In genomic region chr20:50112512-50113419, GRCh38 we compare ENCODE assay signal across 8 cellular contexts. TPM values are rescaled to one million over a fixed set of nuclear protein-coding genes. Genes with fewer than 3 reads are reported as not detected.
DNase-seq lines count a peak whose midpoint lies in the region; ATAC-seq and TF ChIP-seq lines count a peak whose summit lies in the region.

TSS of gene UBE2V1 (minus strand) at chr20:50113150. CDS start at chr20:50113128, 22 bp downstream.

- POLR2A ChIA-PET in GM10248 (lab: Yijun Ruan, JAX): no interaction called here

- WGBS in aorta, 2 donors: 0 to 1% methylated on average over 44 to 70 of the region's 70 CpGs

- H3K27me3 ChIP-seq in aorta (ENCODE audit: control insufficient read depth in 1 of 2, insufficient read depth in 2 of 2, low read length in 1 of 2): no peaks in the 10 kb centered on the region

- H3K4me1 ChIP-seq in aorta (ENCODE audit: control insufficient read depth in 1 of 2, insufficient read depth in 2 of 2, low read length in 2 of 2): peaks cover 0 to 8% of the 10 kb centered on the region in 2 donors

- intact Hi-C loops in aorta (cut with DNase I): no loop called here

- ATAC-seq in HG02840 (IDR thresholded peaks at IDR 0.05; ENCODE audit: low FRiP score, unreplicated experiment) (peak; percentile 40), aorta (ENCODE audit: low FRiP score) (peak; percentile 91)

- in situ Hi-C loops in astrocyte of the cerebellum (cut with HindIII; ENCODE audit: low sequenced_read_pairs): no loop called here

- CTCF ChIA-PET in GM10248 (lab: Yijun Ruan, JAX): interaction anchor here (0.9 to 3.1 kb wide), 9 partner anchors 9 to 148 kb away, joined by 3 to 18 read pairs (median 5); partner anchors contain the start of gene PEDS1

- no peaks in the 10 kb centered on the region for H3K9me3 ChIP-seq in aorta (ENCODE audit: control insufficient read depth, low read length)

- H3K4me3 ChIP-seq in astrocyte of the cerebellum (ENCODE audit: low read depth, low read length) (peak within 1 kb of the TSS; percentile 91), aorta (ENCODE audit: low read length in 2 of 2) (peak within 1 kb of the TSS; percentile 83 to 90)

- TF ChIP-seq CTCF in GM10248 (IDR thresholded peaks at IDR 0.05; ENCODE audit: control extremely low read depth, extremely low read depth, low read depth, missing control alignments) (peak; percentile 33), astrocyte of the cerebellum (IDR thresholded peaks at IDR 0.05; ENCODE audit: low read depth, low read length, missing control alignments) (peak; percentile 44)

- peak within 1 kb of the TSS; percentile 72 to 93 for H3K27ac ChIP-seq in aorta (ENCODE audit: low read depth in 1 of 2, low read length in 2 of 2)

- DNase-seq in GM10248 (ENCODE audit: extremely low spot score) (peak; percentile 93), NCI-H2081 treated with DMSO at 0.1 percent for 48 hours (lab: John Stamatoyannopoulos, UW) (peak; percentile 12), T1000 (lab: John Stamatoyannopoulos, UW) (peak; percentile 77), astrocyte of the cerebellum (ENCODE audit: low read depth) (no peak), hepatic stellate cell (ENCODE audit: low spot score) (peak; percentile 97), retina (peak; percentile 87), aorta (peak; percentile 96 to 97)

- no peaks in the 10 kb centered on the region for H3K36me3 ChIP-seq in aorta (ENCODE audit: control insufficient read depth in 1 of 2, insufficient read depth in 2 of 2, low read length in 1 of 2)

RNA-seq across cellular contexts. Expression of gene UBE2V1, which starts in this region (rescaled TPM):
- total RNA-seq in aorta: 100 to 1,000 TPM; 106 to 107 TPM
- polyA plus RNA-seq in aorta: 10 to 100 TPM; 54.2 to 59.9 TPM
